ENCODE assay signal across 10 cellular contexts in the genomic region with DNA sequence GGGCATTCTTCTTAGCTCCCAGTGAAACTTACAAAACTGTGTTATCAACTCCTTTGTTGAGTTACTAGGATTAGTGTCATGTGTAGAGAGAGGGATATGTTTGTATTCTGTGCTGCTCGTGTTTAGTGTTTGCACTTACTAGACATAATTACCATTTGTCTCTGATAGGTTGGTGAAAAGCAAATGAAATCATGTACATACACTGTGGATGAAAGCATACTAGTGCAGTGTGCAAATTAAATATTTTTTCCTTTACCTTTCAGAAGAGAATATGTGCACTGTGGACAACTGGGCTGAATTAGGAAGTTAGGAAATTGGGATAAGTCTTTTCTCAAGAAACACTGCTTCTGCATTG. TPM values are rescaled to one million over a fixed set of nuclear protein-coding genes. Genes with fewer than 3 reads are reported as not detected.
DNase-seq lines count a peak whose midpoint lies in the region; ATAC-seq and TF ChIP-seq lines count a peak whose summit lies in the region.
"Had no signal": no experiment of that assay in that cellular context is flagged by ENCODE, and none has a peak within 500 bp of the region (broad histone marks: within the 10 kb centered on the region; RNA-seq: fewer than 3 reads in every experiment).

No MANE protein-coding gene starts in this region.

- H3K9me3 Mint-ChIP-seq in CD4-positive, alpha-beta memory T cell: no peaks in the 10 kb centered on the region

- H2AFZ ChIP-seq in Karpas-422 (ENCODE audit: low read length) (0 out of 2 replicates have a peak overlapping the region, but pooled peaks have one; percentile 2), neural cell (ENCODE audit: low read depth, low read length) (no peak overlapping the region)

- H3K9me3 ChIP-seq in CD4-positive, alpha-beta memory T cell (ENCODE audit: control insufficient read depth in 1 of 2, low read length in 2 of 2): no peaks in the 10 kb centered on the region
- H3K9me3 ChIP-seq in Karpas-422 (ENCODE audit: low read length): no peaks in the 10 kb centered on the region
- no peaks in the 10 kb centered on the region for H3K9me3 ChIP-seq in breast epithelium
- H3K9me3 ChIP-seq in neural cell (ENCODE audit: low read length): no peaks in the 10 kb centered on the region

- H3K27me3 ChIP-seq in CD4-positive, alpha-beta memory T cell (ENCODE audit: insufficient read depth, low read length): no peaks in the 10 kb centered on the region
- no peaks in the 10 kb centered on the region for H3K27me3 ChIP-seq in Karpas-422 (ENCODE audit: low read length)
- H3K27me3 ChIP-seq in breast epithelium: no peaks in the 10 kb centered on the region
- no peaks in the 10 kb centered on the region for H3K27me3 ChIP-seq in neural cell (ENCODE audit: insufficient read depth, low read depth, low read length)

- TF ChIP-seq EP300 in neural cell (conservative IDR thresholded peaks at IDR 0.05; ENCODE audit: poor library complexity, severe bottlenecking): no peak

- no peak for ATAC-seq in GM19351 (IDR thresholded peaks at IDR 0.05; ENCODE audit: unreplicated experiment)

- H3F3A ChIP-seq in neural cell (ENCODE audit: insufficient read depth, low read length, poor library complexity, severe bottlenecking): no peaks in the 10 kb centered on the region

- peak overlapping the region in 1 of 2 donors; percentile 94 for H3K4me3 ChIP-seq in CD4-positive, alpha-beta memory T cell (ENCODE audit: low read length in 2 of 2)
- H3K4me3 ChIP-seq in Karpas-422 (ENCODE audit: low read length): peak overlapping the region; percentile 81
- H3K4me3 ChIP-seq in breast epithelium: peak overlapping the region in 2 of 3 donors; percentile 84 to 87
- H3K4me3 ChIP-seq in neural cell (ENCODE audit: low read length): peak overlapping the region; percentile 80

- H3K36me3 Mint-ChIP-seq in CD4-positive, alpha-beta memory T cell: peaks cover 0 to 16% of the 10 kb centered on the region in 2 donors

- peak overlapping the region; percentile 84 to 97 (median 88) for H3K4me3 Mint-ChIP-seq in CD4-positive, alpha-beta memory T cell

- H3K9me2 ChIP-seq in Karpas-422 (replicated peaks; ENCODE audit: insufficient read depth, low read length) (no peaks in the 10 kb centered on the region), neural cell (ENCODE audit: insufficient read depth, low read length) (no peaks in the 10 kb centered on the region)

- POLR2A ChIA-PET in CD4-positive, alpha-beta memory T cell (lab: Charles Lee; ENCODE audit: partially characterized antibody): interaction anchor here (1.1 kb wide), 2 partner anchors 12 to 1540 kb away, joined by 4 read pairs; a partner anchor contains a TSS

- no peak overlapping the region for H3K27ac ChIP-seq in CD4-positive, alpha-beta memory T cell (ENCODE audit: low read depth, low read length)
- peak overlapping the region; percentile 69 for H3K27ac ChIP-seq in Karpas-422 (ENCODE audit: low read length)
- H3K27ac ChIP-seq in breast epithelium: no peak overlapping the region
- no peak overlapping the region for H3K27ac ChIP-seq in neural cell (ENCODE audit: low read length)

- H3K27me3 Mint-ChIP-seq in CD4-positive, alpha-beta memory T cell: no peaks in the 10 kb centered on the region

- DNase-seq in CD4-positive, alpha-beta memory T cell: no peak
- DNase-seq in Karpas-422 (no peak), breast epithelium (ENCODE audit: low spot score in 2 of 2) (no peak), OCI-M1 (lab: John Stamatoyannopoulos, UW) (no peak), SIG-M5 treated with dmso at 0.1 percent for 504 hours (lab: John Stamatoyannopoulos, UW; ENCODE audit: unreplicated experiment) (no peak), NCI-H128 (lab: John Stamatoyannopoulos, UW; ENCODE audit: unreplicated experiment) (no peak)
- DNase-seq: effector CD4-positive, alpha-beta T cell; stimulated activated CD4-positive, alpha-beta T cell treated with anti-CD3 and anti-CD28 coated beads, Interleukin-15, amount 100 ng/mL, for 24 hours had no signal

- intact Hi-C loops in CD4-positive, alpha-beta memory T cell (cut with micrococcal nuclease): no loop called here
- intact Hi-C loops in breast epithelium (cut with DNase I; ENCODE audit: low total_unique reads): no loop called here

- H3K79me2 ChIP-seq in Karpas-422 (ENCODE audit: low read length) (peaks cover 66% of the 10 kb centered on the region), neural cell (replicated peaks; ENCODE audit: insufficient read depth, low read length) (peaks cover 23% of the 10 kb centered on the region)

- peaks cover 18 to 49% (median 36%) of the 10 kb centered on the region in 4 donors for H3K4me1 Mint-ChIP-seq in CD4-positive, alpha-beta memory T cell

- no peaks in the 10 kb centered on the region for H3K36me3 ChIP-seq in CD4-positive, alpha-beta memory T cell (ENCODE audit: insufficient read depth, low read length)
- H3K36me3 ChIP-seq in Karpas-422 (ENCODE audit: insufficient read depth, low read length) (peaks cover 7% of the 10 kb centered on the region; the same call in 1 of the 2 replicates), breast epithelium (no peaks in the 10 kb centered on the region), neural cell (ENCODE audit: insufficient read depth, low read length) (no peaks in the 10 kb centered on the region)

- peak overlapping the region; percentile 58 to 94 (median 86) for H3K27ac Mint-ChIP-seq in CD4-positive, alpha-beta memory T cell

- no peak for TF ChIP-seq POLR2A in breast epithelium (IDR thresholded peaks at IDR 0.05)

- TF ChIP-seq RAD21 in neural cell (conservative IDR thresholded peaks at IDR 0.05): no peak

- H4K20me1 ChIP-seq in Karpas-422 (ENCODE audit: insufficient read depth, low read depth, low read length) (no peaks in the 10 kb centered on the region), neural cell (ENCODE audit: insufficient read depth) (no peaks in the 10 kb centered on the region)

- H3K4me1 ChIP-seq in CD4-positive, alpha-beta memory T cell (ENCODE audit: insufficient read depth, low read length): peaks cover 26% of the 10 kb centered on the region
- peaks cover 44% of the 10 kb centered on the region for H3K4me1 ChIP-seq in Karpas-422 (ENCODE audit: low read length)
- no peaks in the 10 kb centered on the region for H3K4me1 ChIP-seq in breast epithelium

- H3K9ac ChIP-seq in Karpas-422 (ENCODE audit: low read length): peak overlapping the region; percentile 86
- no peak overlapping the region for H3K9ac ChIP-seq in neural cell (ENCODE audit: low read length)

- CTCF ChIA-PET in CD4-positive, alpha-beta memory T cell (lab: Charles Lee; ENCODE audit: partially characterized antibody): interaction anchor here (0.9 to 4.4 kb wide), 5 partner anchors 9 to 1802 kb away, joined by 3 to 22 read pairs (median 4); no protein-coding TSS in a partner anchor

- TF ChIP-seq CTCF in breast epithelium (IDR thresholded peaks at IDR 0.05) (no peak), neural cell (IDR thresholded peaks at IDR 0.05; ENCODE audit: poor library complexity, severe bottlenecking) (no peak)

- peak overlapping the region; percentile 85 for H3K4me2 ChIP-seq in Karpas-422 (ENCODE audit: low read depth, low read length, poor library complexity, severe bottlenecking)
- H3K4me2 ChIP-seq in neural cell (ENCODE audit: low read length): peak overlapping the region; percentile 49

TF ChIP-seq in neural cell, 6 proteins besides CTCF, POLR2A, EP300 and RAD21:
- TF ChIP-seq, protein P1, sequence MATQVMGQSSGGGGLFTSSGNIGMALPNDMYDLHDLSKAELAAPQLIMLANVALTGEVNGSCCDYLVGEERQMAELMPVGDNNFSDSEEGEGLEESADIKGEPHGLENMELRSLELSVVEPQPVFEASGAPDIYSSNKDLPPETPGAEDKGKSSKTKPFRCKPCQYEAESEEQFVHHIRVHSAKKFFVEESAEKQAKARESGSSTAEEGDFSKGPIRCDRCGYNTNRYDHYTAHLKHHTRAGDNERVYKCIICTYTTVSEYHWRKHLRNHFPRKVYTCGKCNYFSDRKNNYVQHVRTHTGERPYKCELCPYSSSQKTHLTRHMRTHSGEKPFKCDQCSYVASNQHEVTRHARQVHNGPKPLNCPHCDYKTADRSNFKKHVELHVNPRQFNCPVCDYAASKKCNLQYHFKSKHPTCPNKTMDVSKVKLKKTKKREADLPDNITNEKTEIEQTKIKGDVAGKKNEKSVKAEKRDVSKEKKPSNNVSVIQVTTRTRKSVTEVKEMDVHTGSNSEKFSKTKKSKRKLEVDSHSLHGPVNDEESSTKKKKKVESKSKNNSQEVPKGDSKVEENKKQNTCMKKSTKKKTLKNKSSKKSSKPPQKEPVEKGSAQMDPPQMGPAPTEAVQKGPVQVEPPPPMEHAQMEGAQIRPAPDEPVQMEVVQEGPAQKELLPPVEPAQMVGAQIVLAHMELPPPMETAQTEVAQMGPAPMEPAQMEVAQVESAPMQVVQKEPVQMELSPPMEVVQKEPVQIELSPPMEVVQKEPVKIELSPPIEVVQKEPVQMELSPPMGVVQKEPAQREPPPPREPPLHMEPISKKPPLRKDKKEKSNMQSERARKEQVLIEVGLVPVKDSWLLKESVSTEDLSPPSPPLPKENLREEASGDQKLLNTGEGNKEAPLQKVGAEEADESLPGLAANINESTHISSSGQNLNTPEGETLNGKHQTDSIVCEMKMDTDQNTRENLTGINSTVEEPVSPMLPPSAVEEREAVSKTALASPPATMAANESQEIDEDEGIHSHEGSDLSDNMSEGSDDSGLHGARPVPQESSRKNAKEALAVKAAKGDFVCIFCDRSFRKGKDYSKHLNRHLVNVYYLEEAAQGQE (IDR thresholded peaks at IDR 0.05; ENCODE audit: borderline replicate concordance): no peak
- TF ChIP-seq TAF1 (IDR thresholded peaks at IDR 0.05; ENCODE audit: low read depth): no peak
- TF ChIP-seq MXI1 (conservative IDR thresholded peaks at IDR 0.05; ENCODE audit: poor library complexity, severe bottlenecking): no peak
- no peak for TF ChIP-seq POLR2AphosphoS5 (IDR thresholded peaks at IDR 0.05)
- no peak for TF ChIP-seq SMC3 (conservative IDR thresholded peaks at IDR 0.05; ENCODE audit: poor library complexity)
- TF ChIP-seq EZH2 (IDR thresholded peaks at IDR 0.05; ENCODE audit: borderline replicate concordance, insufficient read depth, low read length, poor library complexity, severe bottlenecking): no peak

RNA-seq across cellular contexts. Expression of a gene that starts 1.2 kb away (rescaled TPM):
- 10 to 100 TPM; 12.3 to 15.7 TPM for total RNA-seq in CD4-positive, alpha-beta memory T cell
- 10 to 100 TPM in 1 of 2 donors, 1 to 10 TPM in 1; 6.9 to 13.4 TPM for polyA plus RNA-seq in CD4-positive, alpha-beta memory T cell
- 14.0 and 15.5 TPM in 2 replicates for total RNA-seq in Karpas-422 (2014; rRNA removed; shearing (Covaris generic); ENCODE audit: low replicate concordance)
- total RNA-seq in breast epithelium: 10 to 100 TPM; 17.4 to 36.1 (median 25.6) TPM
- 6.4 and 8.5 TPM in 2 replicates for polyA plus RNA-seq in neural cell
- polyA minus RNA-seq in neural cell: 29.5 and 34.6 TPM in 2 replicates

RNA-seq across cellular contexts. Expression of a gene that starts 1.3 kb away (rescaled TPM):
- 10 to 100 TPM; 51.6 to 54.7 TPM for total RNA-seq in CD4-positive, alpha-beta memory T cell
- 10 to 100 TPM; 69.5 to 75.3 TPM for polyA plus RNA-seq in CD4-positive, alpha-beta memory T cell
- 116 and 160 TPM in 2 replicates for total RNA-seq in Karpas-422 (2014; rRNA removed; shearing (Covaris generic); ENCODE audit: low replicate concordance)
- total RNA-seq in breast epithelium: 10 to 100 TPM; 70.8 to 98.7 (median 91.8) TPM
- 217 and 223 TPM in 2 replicates for polyA plus RNA-seq in neural cell
- 148 and 178 TPM in 2 replicates for polyA minus RNA-seq in neural cell
